25 cellular contexts compared by ENCODE assay signal in genomic region chr14:34913619-34914018, GRCh38. TPM values are rescaled to one million over a fixed set of nuclear protein-coding genes. Genes with fewer than 3 reads are reported as not detected.
DNase-seq lines count a peak whose midpoint lies in the region; ATAC-seq, FAIRE-seq and TF ChIP-seq lines count a peak whose summit lies in the region.
"Had no signal": no experiment of that assay in that cellular context is flagged by ENCODE, and none has a peak within 500 bp of the region (broad histone marks: within the 10 kb centered on the region; RNA-seq: fewer than 3 reads in every experiment).

No MANE protein-coding gene starts in this region.

- H3K79me2 ChIP-seq in OCI-LY3 (ENCODE audit: low read length) (no peaks in the 10 kb centered on the region), GM12878 (ENCODE audit: control insufficient read depth, insufficient read depth, low read length) (no peaks in the 10 kb centered on the region)

- H3K36me3 ChIP-seq in BLaER1 treated with 17β-estradiol and CSF1 and Interleukin-3, amounts not matched to agents 10 nM and 100 nM: no peaks in the 10 kb centered on the region
- H3K36me3 ChIP-seq in OCI-LY3 (replicated peaks; ENCODE audit: low read depth, low read length) (no peaks in the 10 kb centered on the region), GM12878 (ENCODE audit: control insufficient read depth in 2 of 2, insufficient read depth in 2 of 2, low read length in 1 of 2) (no peaks in the 10 kb centered on the region)
- H3K36me3 ChIP-seq: BE2C, HAP-1 had no signal

- 68% methylated on average over 2 of the region's 2 CpGs for WGBS in GM12878 (ENCODE audit: insufficient coverage, insufficient replicate concordance, low lambda C conversion rate, missing lambda C conversion rate)
- WGBS in right cardiac atrium: 96% methylated on average over 2 of the region's 2 CpGs

- CTCF ChIA-PET in GM12878 (lab: Yijun Ruan, JAX): interaction anchor here (0.9 kb wide), 2 partner anchors 17 to 69 kb away, joined by 4 read pairs; partner anchors contain the start of gene SRP54

- in situ Hi-C loops in GM12878 (cut with MboI): no loop called here

- intact Hi-C loops in GM12878 (cut with micrococcal nuclease; ENCODE audit: unreplicated experiment) (no loop called here), right cardiac atrium (cut with DNase I) (no loop called here)

- no peaks in the 10 kb centered on the region for H3K9me3 ChIP-seq in BLaER1 treated with 17β-estradiol and CSF1 and Interleukin-3, amounts not matched to agents 10 nM and 100 nM (replicated peaks in 1 of 11)
- H3K9me3 ChIP-seq in OCI-LY3 (ENCODE audit: insufficient read depth, low read length) (no peaks in the 10 kb centered on the region), GM12878 (replicated peaks; ENCODE audit: control insufficient read depth, insufficient read depth, low read length) (no peaks in the 10 kb centered on the region), right cardiac atrium (ENCODE audit: control insufficient read depth, low read length) (no peaks in the 10 kb centered on the region)
- H3K9me3 ChIP-seq: A549, BE2C, HAP-1 had no signal

- peaks cover 13 to 20% (median 15%) of the 10 kb centered on the region in 10 experiments for H3K4me1 ChIP-seq in BLaER1 treated with 17β-estradiol and CSF1 and Interleukin-3, amounts not matched to agents 10 nM and 100 nM
- H3K4me1 ChIP-seq in OCI-LY3 (ENCODE audit: low read length) (peaks cover 18% of the 10 kb centered on the region), GM12878 (ENCODE audit: control insufficient read depth, insufficient read depth, low read length) (peaks cover 3% of the 10 kb centered on the region; the same call in 1 of the 2 replicates), right cardiac atrium (ENCODE audit: control insufficient read depth, insufficient read depth, low read length) (no peaks in the 10 kb centered on the region)

- no peak for FAIRE-seq in GM12878 (lab: Jason Lieb, UNC)
- FAIRE-seq: A549, D721Med, GM12891, GM18507, H54 had no signal

- no peak overlapping the region for H3K9ac ChIP-seq in BLaER1 treated with 17β-estradiol and CSF1 and Interleukin-3, amounts not matched to agents 10 nM and 100 nM
- H3K9ac ChIP-seq in OCI-LY3 (ENCODE audit: low read length) (no peak overlapping the region), GM12878 (ENCODE audit: control insufficient read depth, insufficient read depth, low read length) (no peak overlapping the region)

- SMC1A ChIA-PET in GM12878 (lab: Charles Lee; ENCODE audit: uncharacterized antibody, unreplicated experiment): interaction anchor here (0.9 kb wide), 1 partner anchor 80 kb away, joined by 3 read pairs; no protein-coding TSS in a partner anchor

- no peak for TF ChIP-seq CTCF in OCI-LY3 (IDR thresholded peaks at IDR 0.05; ENCODE audit: low read depth, low read length)
- no peak for TF ChIP-seq CTCF in GM12878 (IDR thresholded peaks at IDR 0.05 in 2 of 3, conservative IDR thresholded peaks at IDR 0.05 in 1 of 3; ENCODE audit: control insufficient read depth in 2 of 3, extremely low read depth in 1 of 3, insufficient read depth in 1 of 3, low read depth in 3 of 3, low read length in 3 of 3)

- H2AFZ ChIP-seq in OCI-LY3 (ENCODE audit: low read depth, low read length) (no peak overlapping the region), GM12878 (ENCODE audit: control insufficient read depth, low read depth, low read length) (no peak overlapping the region)

- DNase-seq in GM12878 (ENCODE audit: low read depth, low spot score): no peak
- DNase-seq in right cardiac atrium: no peak
- no peak for DNase-seq in NCI-H1417 treated with DMSO at 0.1 percent for 48 hours (lab: John Stamatoyannopoulos, UW)
- DNase-seq: 8988T; ACHN; AML-193; BE2C; CD4-positive, CD25-positive, alpha-beta regulatory T cell; CD8-positive, alpha-beta T cell; DMS 273 treated with DMSO at 0.1 percent for 48 hours; DMS79; EL; GDM1; GOT3; HFFc6 had no signal

- H3K27ac ChIP-seq in BLaER1 treated with 17β-estradiol and CSF1 and Interleukin-3, amounts not matched to agents 10 nM and 100 nM: no peak overlapping the region
- H3K27ac ChIP-seq in OCI-LY3 (ENCODE audit: low read length) (no peak overlapping the region), GM12878 (ENCODE audit: control insufficient read depth, insufficient read depth) (no peak overlapping the region), right cardiac atrium (ENCODE audit: low read length) (no peak overlapping the region)
- H3K27ac ChIP-seq: A549, C4-2B had no signal

- H3K4me2 ChIP-seq in BLaER1 treated with 17β-estradiol and CSF1 and Interleukin-3, amounts not matched to agents 10 nM and 100 nM: peak overlapping the region in 9 of 11 experiments; percentile 32 to 68 (median 58); a peak in 17 of 22 replicates
- H3K4me2 ChIP-seq in OCI-LY3 (ENCODE audit: low read length) (peak overlapping the region; percentile 76), GM12878 (ENCODE audit: control insufficient read depth, insufficient read depth) (no peak overlapping the region)
- H3K4me2 ChIP-seq: A549 had no signal

- no peak for TF ChIP-seq POLR2A in GM12878 (IDR thresholded peaks at IDR 0.05; ENCODE audit: low read depth, low read length)

- H3K27me3 ChIP-seq in BLaER1 treated with 17β-estradiol and CSF1 and Interleukin-3, amounts not matched to agents 10 nM and 100 nM: no peaks in the 10 kb centered on the region
- H3K27me3 ChIP-seq in OCI-LY3 (ENCODE audit: low read depth, low read length) (peaks cover 15% of the 10 kb centered on the region; the same call in 1 of the 2 replicates), GM12878 (replicated peaks in 1 of 2; ENCODE audit: control insufficient read depth in 2 of 2, insufficient read depth in 2 of 2, low read length in 1 of 2) (no peaks in the 10 kb centered on the region), right cardiac atrium (ENCODE audit: control insufficient read depth, insufficient read depth) (no peaks in the 10 kb centered on the region)
- H3K27me3 ChIP-seq: BE2C had no signal

- H4K20me1 ChIP-seq in BLaER1 treated with 17β-estradiol and CSF1 and Interleukin-3, amounts not matched to agents 10 nM and 100 nM: no peaks in the 10 kb centered on the region
- H4K20me1 ChIP-seq in OCI-LY3 (ENCODE audit: insufficient read depth, low read length): no peaks in the 10 kb centered on the region
- no peaks in the 10 kb centered on the region for H4K20me1 ChIP-seq in GM12878 (ENCODE audit: control insufficient read depth, insufficient read depth)

- ATAC-seq in GM12878: peak; percentile 23; the same call in 2 of the 3 replicates
- ATAC-seq in right cardiac atrium: no peak
- no peak for ATAC-seq in HG03571 (IDR thresholded peaks at IDR 0.05; ENCODE audit: unreplicated experiment)
- ATAC-seq: A549; CD8-positive, alpha-beta T cell had no signal

- TF ChIP-seq RAD21 in GM12878 (IDR thresholded peaks at IDR 0.05; ENCODE audit: insufficient read depth, low read depth, low read length): no peak

- BruUV-seq in GM12878 (replicated peaks; lab: Mats Ljungman, UMichigan): no TSS peak

- POLR2A ChIA-PET in GM12878 (lab: Charles Lee): no interaction called here

- TF ChIP-seq EP300 in GM12878 (IDR thresholded peaks at IDR 0.05; ENCODE audit: borderline replicate concordance in 1 of 2, control insufficient read depth in 1 of 2, low read depth in 2 of 2, low read length in 2 of 2): no peak

- RAD21 ChIA-PET in GM12878 (lab: Charles Lee; ENCODE audit: unreplicated experiment): interaction anchor here (0.7 kb wide), 1 partner anchor 70 kb away, joined by 3 read pairs; no protein-coding TSS in a partner anchor

- H3K4me3 ChIP-seq in BLaER1 treated with 17β-estradiol and CSF1 and Interleukin-3, amounts not matched to agents 10 nM and 100 nM: no peak overlapping the region
- H3K4me3 ChIP-seq in OCI-LY3 (ENCODE audit: low read length) (peak overlapping the region; percentile 61; the same call in 1 of the 2 replicates), GM12878 (no peak overlapping the region), right cardiac atrium (ENCODE audit: low read length) (no peak overlapping the region)
- H3K4me3 ChIP-seq: A549, HAP-1 had no signal

TF ChIP-seq in GM12878, 131 proteins besides CTCF, POLR2A, EP300 and RAD21:
- TF ChIP-seq IKZF2 (IDR thresholded peaks at IDR 0.05): no peak

RNA-seq across cellular contexts. Expression of gene BAZ1A, which starts 38.5 kb away (rescaled TPM):
- total RNA-seq in GM12878 (2013; cell fraction: nucleolus; rRNA removed): 105 and 106 TPM in 2 replicates
- total RNA-seq in GM12878 (2014; rRNA removed) (61.6 and 67.1 TPM in 2 replicates), GM12878 (2014; rRNA removed; fragmentation: Illumina TruSeq; extraction: Trizol) (89.9 and 96.5 TPM in 2 replicates), GM12878 (2021) (46.9 and 48.0 TPM in 2 replicates), right cardiac atrium (10 to 100 TPM in 1 of 4 donors, 1 to 10 TPM in 3; 5.7 to 11.5 (median 7.4) TPM)
- 18.3 TPM for polyA plus RNA-seq in GM12878 (2011; ENCODE audit: low read depth)
- polyA plus RNA-seq in GM12878 (2011; rRNA removed) (53.5 and 80.6 TPM in 2 replicates), GM12878 (2014; fragmentation: Illumina TruSeq; extraction: Trizol) (76.7 and 125 TPM in 2 replicates), GM12878 (2014; fragmentation: Nextera tagmentation; extraction: Ambion mirVana) (10 to 100 TPM; 38.5 to 39.9 TPM), GM12878 (2014; rRNA removed) (44.4 and 57.3 TPM in 2 replicates), GM12878 (2016; fragmentation: Nextera tagmentation; extraction: Ambion mirVana) (10 to 100 TPM; 34.3 to 38.8 TPM), right cardiac atrium (5.0 TPM)
- polyA plus RNA-seq in GM12878 (2011; cell fraction: cytosol; rRNA removed): 15.3 and 22.6 TPM in 2 replicates
- polyA plus RNA-seq in GM12878 (2011; cell fraction: nucleus; rRNA removed): 36.8 and 50.4 TPM in 2 replicates
- polyA plus RNA-seq in GM12878 (2012): 24.1 and 28.8 TPM in 2 replicates
- 35.4 and 47.5 TPM in 2 replicates for polyA minus RNA-seq in GM12878 (2011; rRNA and poly(A)+ RNA removed)
- 29.5 and 34.0 TPM in 2 replicates for polyA minus RNA-seq in GM12878 (2011; cell fraction: cytosol; rRNA and poly(A)+ RNA removed)
- polyA minus RNA-seq in GM12878 (2011; cell fraction: nucleus; rRNA and poly(A)+ RNA removed): 13.9 and 29.7 TPM in 2 replicates
